23 cellular contexts compared by ENCODE assay signal in genomic region chr17:608911-609882, GRCh38.
DNase-seq lines count a peak whose midpoint lies in the region; ATAC-seq and TF ChIP-seq lines count a peak whose summit lies in the region.
"Had no signal": no experiment of that assay in that cellular context is flagged by ENCODE, and none has a peak within 500 bp of the region (broad histone marks: within the 10 kb centered on the region; RNA-seq: fewer than 3 reads in every experiment).

No MANE protein-coding gene starts in this region.

- H3K27ac Mint-ChIP-seq in glutamatergic neuron (ENCODE audit: unreplicated experiment) = peak overlapping the region; percentile 54
- peak overlapping the region; percentile 43 for H3K27ac Mint-ChIP-seq in stimulated activated naive B cell treated with anti-CD40 and anti-IgM and Interleukin-4, amounts not matched to agents 10 μg/mL and 1 μg/mL and 100 μg/mL, for 72 hours
- H3K27ac Mint-ChIP-seq: GM23338 had no signal

- H3K9ac ChIP-seq in SK-N-MC (ENCODE audit: insufficient read length) = peak overlapping the region; percentile 51
- H3K9ac ChIP-seq in colonic mucosa (ENCODE audit: low read depth in 2 of 2, low read length in 2 of 2) = no peak overlapping the region

- peaks cover 2% of the 10 kb centered on the region for H3K27me3 Mint-ChIP-seq in glutamatergic neuron (ENCODE audit: unreplicated experiment)
- no peaks in the 10 kb centered on the region for H3K27me3 Mint-ChIP-seq in stimulated activated naive B cell treated with anti-CD40 and anti-IgM and Interleukin-4, amounts not matched to agents 10 μg/mL and 1 μg/mL and 100 μg/mL, for 72 hours
- H3K27me3 Mint-ChIP-seq: IgD-negative memory B cell had no signal

- H3K36me3 ChIP-seq in SK-N-MC (ENCODE audit: insufficient read depth, low read length) (no peaks in the 10 kb centered on the region), colonic mucosa (no peaks in the 10 kb centered on the region)
- H3K36me3 ChIP-seq: MG63 had no signal

- H3K4me1 Mint-ChIP-seq in glutamatergic neuron (ENCODE audit: low read depth, unreplicated experiment) = peaks cover 34% of the 10 kb centered on the region
- H3K4me1 Mint-ChIP-seq in stimulated activated naive B cell treated with anti-CD40 and anti-IgM and Interleukin-4, amounts not matched to agents 10 μg/mL and 1 μg/mL and 100 μg/mL, for 72 hours = peaks cover 4 to 7% of the 10 kb centered on the region in 2 donors
- H3K4me1 Mint-ChIP-seq: GM23338 had no signal

- peak; percentile 31 to 50 for DNase-seq in NOMO-1 (lab: John Stamatoyannopoulos, UW; ENCODE audit: unreplicated experiment in 2 of 2)
- no peak for DNase-seq in NOMO-1 treated with dmso at 0.1 percent for 144 hours (lab: John Stamatoyannopoulos, UW; ENCODE audit: unreplicated experiment)
- no peak for DNase-seq in SK-N-MC (ENCODE audit: low read depth, low spot score)
- DNase-seq in glutamatergic neuron = no peak
- DNase-seq in stimulated activated naive B cell treated with anti-CD40 and anti-IgM and Interleukin-4, amounts not matched to agents 10 μg/mL and 1 μg/mL and 100 μg/mL, for 72 hours = no peak
- no peak for DNase-seq in ureter (ENCODE audit: low spot score)
- DNase-seq in colonic mucosa = no peak
- no peak for DNase-seq in stimulated activated CD4-positive, alpha-beta T cell treated with anti-CD3 and anti-CD28 coated beads, Interleukin-2, amount 100 ng/mL, for 24 hours
- DNase-seq: 8988T; activated CD4-positive, alpha-beta T cell treated with anti-CD3 and anti-CD28 coated beads for 4 hours; activated CD8-positive, alpha-beta memory T cell treated with anti-CD3 and anti-CD28 coated beads, Interleukin-2, amount 50 U/mL, for 48 hours; activated effector memory CD4-positive, alpha-beta T cell treated with anti-CD3 and anti-CD28 coated beads, Interleukin-2, amount 50 U/mL, for 16 hours; Calu3; cerebellar nuclear complex; GF-D8; hypothalamus; mesendoderm; MG63; NCI-H2029; psoas muscle; testis had no signal

- H3K9me3 Mint-ChIP-seq in glutamatergic neuron (ENCODE audit: unreplicated experiment) = peaks cover 7% of the 10 kb centered on the region
- no peaks in the 10 kb centered on the region for H3K9me3 Mint-ChIP-seq in stimulated activated naive B cell treated with anti-CD40 and anti-IgM and Interleukin-4, amounts not matched to agents 10 μg/mL and 1 μg/mL and 100 μg/mL, for 72 hours
- H3K9me3 Mint-ChIP-seq: GM23338, IgD-negative memory B cell had no signal

- TF ChIP-seq CTCF in glutamatergic neuron (IDR thresholded peaks at IDR 0.05; ENCODE audit: partially characterized antibody, unreplicated experiment) (no peak), colonic mucosa (IDR thresholded peaks at IDR 0.05) (no peak)

- no peaks in the 10 kb centered on the region for H3K27me3 ChIP-seq in colonic mucosa
- H3K27me3 ChIP-seq: MG63, testis had no signal

- no peak for ATAC-seq in stimulated activated naive B cell treated with anti-CD40 and anti-IgM and Interleukin-4, amounts not matched to agents 10 μg/mL and 1 μg/mL and 100 μg/mL, for 72 hours (replicated peaks)
- ATAC-seq: GM23338, psoas muscle had no signal

- intact Hi-C loops in colonic mucosa (cut with DNase I) = no loop called here

- peaks cover 8% of the 10 kb centered on the region for H3K36me3 Mint-ChIP-seq in glutamatergic neuron (ENCODE audit: unreplicated experiment)
- H3K36me3 Mint-ChIP-seq in stimulated activated naive B cell treated with anti-CD40 and anti-IgM and Interleukin-4, amounts not matched to agents 10 μg/mL and 1 μg/mL and 100 μg/mL, for 72 hours = peaks cover 34 to 49% of the 10 kb centered on the region in 2 donors

- H3K27ac ChIP-seq in SK-N-MC = peak overlapping the region; percentile 93
- no peak overlapping the region for H3K27ac ChIP-seq in colonic mucosa
- H3K27ac ChIP-seq: psoas muscle, testis had no signal

- no peaks in the 10 kb centered on the region for H3K4me1 ChIP-seq in colonic mucosa
- H3K4me1 ChIP-seq: psoas muscle, testis had no signal

- no peak overlapping the region for H3K4me3 Mint-ChIP-seq in glutamatergic neuron (ENCODE audit: unreplicated experiment)
- H3K4me3 Mint-ChIP-seq in stimulated activated naive B cell treated with anti-CD40 and anti-IgM and Interleukin-4, amounts not matched to agents 10 μg/mL and 1 μg/mL and 100 μg/mL, for 72 hours = no peak overlapping the region
- H3K4me3 Mint-ChIP-seq: GM23338 had no signal

- H3K9me3 ChIP-seq in SK-N-MC (ENCODE audit: low read depth, low read length) (no peaks in the 10 kb centered on the region), colonic mucosa (no peaks in the 10 kb centered on the region)
- H3K9me3 ChIP-seq: MG63, psoas muscle, testis had no signal

- H3K4me3 ChIP-seq in SK-N-MC (peak overlapping the region; percentile 59), colonic mucosa (no peak overlapping the region)
- H3K4me3 ChIP-seq: GM23338, MG63, psoas muscle, testis had no signal

Comparison
In these comparisons a context has a peak if more than half of its experiments do, and no peak if none do; other contexts are left out.
1. DNase-seq: peak in NOMO-1 (2 of 2); none in NOMO-1 treated with dmso at 0.1 percent for 144 hours (single experiment), SK-N-MC (single experiment), glutamatergic neuron (single experiment), stimulated activated naive B cell treated with anti-CD40 and anti-IgM and Interleukin-4, amounts not matched to agents 10 μg/mL and 1 μg/mL and 100 μg/mL, for 72 hours (single experiment), ureter (single experiment), colonic mucosa (single experiment) and stimulated activated CD4-positive, alpha-beta T cell treated with anti-CD3 and anti-CD28 coated beads, Interleukin-2, amount 100 ng/mL, for 24 hours (0 of 2).